In genomic region chr1:170663441-170664282, GRCh38 we compare ENCODE assay signal across 8 cellular contexts. TPM values are rescaled to one million over a fixed set of nuclear protein-coding genes. Genes with fewer than 3 reads are reported as not detected.
A peak's percentile ranks its signal among the peaks of the same experiment; 100 is the strongest.
DNase-seq lines count a peak whose midpoint lies in the region; ATAC-seq and TF ChIP-seq lines count a peak whose summit lies in the region.

TSS of gene PRRX1 (plus strand) at chr1:170664131. CDS start at chr1:170664219, 88 bp downstream.

- H3K36me3 Mint-ChIP-seq in activated CD4-positive, alpha-beta T cell treated with anti-CD3 and anti-CD28 coated beads for 36 hours (ENCODE audit: low read depth) = no peaks in the 10 kb centered on the region

- CTCF ChIA-PET in activated CD4-positive, alpha-beta T cell treated with anti-CD3 and anti-CD28 coated beads for 36 hours (lab: Charles Lee) = no interaction called here

- H3K36me3 ChIP-seq in lower lobe of right lung (no peaks in the 10 kb centered on the region), thymus (ENCODE audit: control insufficient read depth, insufficient read depth) (no peaks in the 10 kb centered on the region)

- H3K9me3 ChIP-seq in lower lobe of right lung = no peaks in the 10 kb centered on the region
- H3K9me3 ChIP-seq in thymus (ENCODE audit: control insufficient read depth) = no peaks in the 10 kb centered on the region

- H3K4me3 ChIP-seq in choroid plexus epithelial cell (ENCODE audit: low read depth, low read length) (peak within 1 kb of the TSS; percentile 60), lower lobe of right lung (peak within 1 kb of the TSS; percentile 62), thymus (ENCODE audit: low read length) (peak within 1 kb of the TSS; percentile 27)

- no peak for ATAC-seq in activated CD4-positive, alpha-beta T cell treated with anti-CD3 and anti-CD28 coated beads for 36 hours
- ATAC-seq in lower lobe of right lung = no peak
- no peak for ATAC-seq in GM19023 (IDR thresholded peaks at IDR 0.05; ENCODE audit: unreplicated experiment)
- ATAC-seq in HG03460 (IDR thresholded peaks at IDR 0.05; ENCODE audit: unreplicated experiment) = no peak

- POLR2A ChIA-PET in activated CD4-positive, alpha-beta T cell treated with anti-CD3 and anti-CD28 coated beads for 36 hours (lab: Charles Lee) = no interaction called here

- H3K4me3 Mint-ChIP-seq in activated CD4-positive, alpha-beta T cell treated with anti-CD3 and anti-CD28 coated beads for 36 hours = peak within 1 kb of the TSS; percentile 10

- intact Hi-C loops in activated CD4-positive, alpha-beta T cell treated with anti-CD3 and anti-CD28 coated beads for 36 hours (cut with DNase I, micrococcal nuclease) = loop anchor here in 1 of 2 experiments (5.0 kb wide), 1 partner anchor 49 kb away; no protein-coding TSS in a partner anchor
- intact Hi-C loops in lower lobe of right lung (cut with DNase I) = no loop called here

- peaks cover 93% of the 10 kb centered on the region for H3K27me3 ChIP-seq in lower lobe of right lung (ENCODE audit: low read depth)
- H3K27me3 ChIP-seq in thymus (ENCODE audit: control insufficient read depth, insufficient read depth) = peaks cover 89% of the 10 kb centered on the region

- peaks cover 71% of the 10 kb centered on the region for H3K27me3 Mint-ChIP-seq in activated CD4-positive, alpha-beta T cell treated with anti-CD3 and anti-CD28 coated beads for 36 hours

- H3K4me1 ChIP-seq in lower lobe of right lung = peaks cover 29% of the 10 kb centered on the region
- H3K4me1 ChIP-seq in thymus (ENCODE audit: control insufficient read depth, insufficient read depth, low read length) = no peaks in the 10 kb centered on the region

- no peak within 1 kb of the TSS for H3K27ac Mint-ChIP-seq in activated CD4-positive, alpha-beta T cell treated with anti-CD3 and anti-CD28 coated beads for 36 hours

- no peak for DNase-seq in activated CD4-positive, alpha-beta T cell treated with anti-CD3 and anti-CD28 coated beads for 36 hours
- DNase-seq in activated CD4-positive, alpha-beta T cell treated with anti-CD3 and anti-CD28 coated beads for 4 hours = no peak
- DNase-seq in choroid plexus epithelial cell (ENCODE audit: low read depth) (no peak), lower lobe of right lung (no peak), amniotic stem cell (lab: John Stamatoyannopoulos, UW) (no peak)

- peaks cover 34% of the 10 kb centered on the region for H3K4me1 Mint-ChIP-seq in activated CD4-positive, alpha-beta T cell treated with anti-CD3 and anti-CD28 coated beads for 36 hours

- H3K27ac ChIP-seq in lower lobe of right lung (peak within 1 kb of the TSS; percentile 67), thymus (ENCODE audit: low read depth) (peak within 1 kb of the TSS; percentile 76)

- H3K9me3 Mint-ChIP-seq in activated CD4-positive, alpha-beta T cell treated with anti-CD3 and anti-CD28 coated beads for 36 hours (ENCODE audit: low read depth) = no peaks in the 10 kb centered on the region

- WGBS in thymus = 6% methylated on average over 26 of the region's 26 CpGs

- TF ChIP-seq CTCF in choroid plexus epithelial cell (conservative IDR thresholded peaks at IDR 0.05; ENCODE audit: low read depth, low read length) (no peak), lower lobe of right lung (IDR thresholded peaks at IDR 0.05) (no peak)

RNA-seq across cellular contexts. Expression of gene PRRX1, which starts in this region (rescaled TPM):
- total RNA-seq in activated CD4-positive, alpha-beta T cell treated with anti-CD3 and anti-CD28 coated beads for 36 hours = not detected
- 30.1 TPM for total RNA-seq in lower lobe of right lung
- 18.3 TPM for polyA plus RNA-seq in thymus

Comparison
In these comparisons a context has a peak if more than half of its experiments do, and no peak if none do; other contexts are left out.
1. RNA of gene PRRX1 (total RNA-seq): 30.1 TPM in lower lobe of right lung (single experiment); not detected in activated CD4-positive, alpha-beta T cell treated with anti-CD3 and anti-CD28 coated beads for 36 hours; every median in the first group is over 10 times any median in the second.
2. Peak in every context shown above with its lines, with median percentiles within 50 percentile points of each other: H3K4me3 ChIP-seq.